27 cellular contexts compared by ENCODE assay signal in the genomic region with DNA sequence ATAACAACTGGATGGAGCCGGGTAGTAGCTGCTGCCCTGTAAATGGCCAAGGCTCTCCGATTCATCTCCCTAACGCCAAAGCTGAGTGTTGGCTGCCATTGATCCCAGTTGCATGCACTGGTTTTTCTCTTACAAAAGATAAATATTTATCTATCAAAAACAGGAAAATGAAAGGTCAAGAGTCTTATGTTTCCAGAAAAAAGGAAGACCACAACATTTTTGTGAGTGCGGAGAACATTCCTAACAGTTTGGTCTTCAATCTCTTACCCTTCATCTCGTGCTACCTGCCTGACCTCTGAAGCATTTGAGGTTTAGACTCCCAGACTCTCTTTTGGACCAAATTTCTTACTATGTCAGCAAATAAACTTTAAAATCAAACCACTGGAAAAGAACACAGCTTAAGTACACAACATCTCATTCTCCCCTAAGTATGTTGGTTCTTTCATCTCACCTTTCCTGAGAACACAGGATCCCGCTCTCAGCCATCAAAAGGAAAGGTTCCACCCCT.
DNase-seq lines count a peak whose midpoint lies in the region; ATAC-seq and TF ChIP-seq lines count a peak whose summit lies in the region.
"Had no signal": no experiment of that assay in that cellular context is flagged by ENCODE, and none has a peak within 500 bp of the region (broad histone marks: within the 10 kb centered on the region; RNA-seq: fewer than 3 reads in every experiment).

No MANE protein-coding gene starts in this region.

- peaks cover 35% of the 10 kb centered on the region for H3K4me1 Mint-ChIP-seq in Caco-2 (ENCODE audit: low read depth, unreplicated experiment)
- H3K4me1 Mint-ChIP-seq: activated CD4-positive, alpha-beta T cell treated with anti-CD3 and anti-CD28 coated beads, Interleukin-2, amount 10 ng/mL, durations not matched to agents 7 days and 5 days; activated CD8-positive, alpha-beta memory T cell treated with anti-CD3 and anti-CD28 coated beads, Interleukin-2, amount 10 ng/mL, durations not matched to agents 7 days and 5 days had no signal

- H3K79me2 ChIP-seq in MM.1S (ENCODE audit: low read length), result no peaks in the 10 kb centered on the region

- H3K9me3 ChIP-seq in Caco-2, result no peaks in the 10 kb centered on the region
- H3K9me3 ChIP-seq in MM.1S (replicated peaks; ENCODE audit: insufficient read depth, low read length), result no peaks in the 10 kb centered on the region
- H3K9me3 ChIP-seq: BE2C, colonic mucosa, heart left ventricle, mucosa of descending colon had no signal

- POLR2A ChIA-PET in Caco-2 (lab: Charles Lee), result no interaction called here

- peaks cover 16% of the 10 kb centered on the region for H3K36me3 Mint-ChIP-seq in Caco-2 (ENCODE audit: insufficient read depth, unreplicated experiment)
- H3K36me3 Mint-ChIP-seq: activated CD8-positive, alpha-beta memory T cell treated with anti-CD3 and anti-CD28 coated beads, Interleukin-2, amount 10 ng/mL, durations not matched to agents 7 days and 5 days; activated naive CD4-positive, alpha-beta T cell treated with anti-CD3 and anti-CD28 coated beads, Interleukin-2, amount 50 U/mL, for 72 hours had no signal

- H3K27me3 Mint-ChIP-seq in Caco-2 (ENCODE audit: insufficient read depth, unreplicated experiment), result no peaks in the 10 kb centered on the region
- H3K27me3 Mint-ChIP-seq: activated CD4-positive, alpha-beta T cell treated with anti-CD3 and anti-CD28 coated beads, Interleukin-2, amount 10 ng/mL, durations not matched to agents 7 days and 5 days; brain; stimulated activated naive CD8-positive, alpha-beta T cell treated with anti-CD3 and anti-CD28 coated beads, Interleukin-15, Interleukin-2, amounts not matched to agents 100 ng/mL and 50 ng/mL, for 24 hours had no signal

- H3K9me2 ChIP-seq in MM.1S (replicated peaks; ENCODE audit: insufficient read depth, low read length), result no peaks in the 10 kb centered on the region

- CTCF ChIA-PET in Caco-2 (lab: Charles Lee), result interaction anchor here (0.9 kb wide), 1 partner anchor 19 kb away, joined by 3 read pairs; no protein-coding TSS in a partner anchor

- ATAC-seq in GM19351 (IDR thresholded peaks at IDR 0.05; ENCODE audit: unreplicated experiment) (no peak), HG03196 (IDR thresholded peaks at IDR 0.05; ENCODE audit: unreplicated experiment) (no peak)
- ATAC-seq: activated CD8-positive, alpha-beta memory T cell treated with anti-CD3 and anti-CD28 coated beads, Interleukin-2, amount 10 ng/mL, durations not matched to agents 7 days and 5 days; activated naive CD4-positive, alpha-beta T cell treated with anti-CD3 and anti-CD28 coated beads, Interleukin-2, amount 50 U/mL, for 72 hours; heart left ventricle; left ventricle myocardium superior; mucosa of descending colon; T-helper 17 cell had no signal

- no peaks in the 10 kb centered on the region for H3F3A ChIP-seq in MM.1S (ENCODE audit: insufficient read depth, low read length)

- no peak overlapping the region for H2AFZ ChIP-seq in MM.1S (ENCODE audit: low read length)

- peak overlapping the region; percentile 88 for H3K27ac ChIP-seq in rectal smooth muscle tissue (ENCODE audit: low read depth, low read length)
- H3K27ac ChIP-seq in MM.1S (ENCODE audit: low read length), result no peak overlapping the region
- H3K27ac ChIP-seq: colonic mucosa, SK-N-MC, skin epidermis had no signal

- no peak overlapping the region for H3K4me3 Mint-ChIP-seq in Caco-2 (ENCODE audit: unreplicated experiment)
- H3K4me3 Mint-ChIP-seq: activated CD4-positive, alpha-beta T cell treated with anti-CD3 and anti-CD28 coated beads, Interleukin-2, amount 10 ng/mL, durations not matched to agents 7 days and 5 days; activated CD8-positive, alpha-beta memory T cell treated with anti-CD3 and anti-CD28 coated beads, Interleukin-2, amount 10 ng/mL, durations not matched to agents 7 days and 5 days; activated T-helper 1 cell treated with anti-CD3 and anti-CD28 coated beads, Interleukin-12 subunit alpha, Interleukin-12 subunit beta, Interleukin-2, Interleukin-4 antibody, amounts not matched to agents 30 ng/mL and 10 ng/mL and 1 ng/mL, durations not matched to agents 14 hours and 24 hours and 36 hours; brain; stimulated activated naive CD8-positive, alpha-beta T cell treated with anti-CD3 and anti-CD28 coated beads, Interleukin-15, Interleukin-2, amounts not matched to agents 100 ng/mL and 50 ng/mL, for 24 hours; T-helper 17 cell had no signal

- no peaks in the 10 kb centered on the region for H3K36me3 ChIP-seq in Caco-2 (ENCODE audit: control insufficient read depth, insufficient read depth, low read length)
- H3K36me3 ChIP-seq in rectal smooth muscle tissue (ENCODE audit: control insufficient read depth, insufficient read depth, low read length), result no peaks in the 10 kb centered on the region
- no peaks in the 10 kb centered on the region for H3K36me3 ChIP-seq in MM.1S (replicated peaks; ENCODE audit: insufficient read depth, low read length)
- H3K36me3 ChIP-seq: BE2C, colonic mucosa had no signal

- H3K4me1 ChIP-seq in Caco-2 (peaks cover 44% of the 10 kb centered on the region), rectal smooth muscle tissue (ENCODE audit: control insufficient read depth, insufficient read depth, low read length) (peaks cover 36% of the 10 kb centered on the region), MM.1S (ENCODE audit: low read length) (no peaks in the 10 kb centered on the region)
- H3K4me1 ChIP-seq: BE2C, colonic mucosa had no signal

- BruUV-seq in Caco-2 (replicated peaks; lab: Mats Ljungman, UMichigan), result no TSS peak

- H3K9ac ChIP-seq in rectal smooth muscle tissue (ENCODE audit: low read length) (no peak overlapping the region), MM.1S (ENCODE audit: low read length) (no peak overlapping the region)

- H3K27me3 ChIP-seq in Caco-2 (replicated peaks; ENCODE audit: control insufficient read depth, insufficient read depth, low read length) (no peaks in the 10 kb centered on the region), rectal smooth muscle tissue (ENCODE audit: control insufficient read depth, insufficient read depth, low read length) (peaks cover 2% of the 10 kb centered on the region), MM.1S (replicated peaks; ENCODE audit: insufficient read depth, low read length) (no peaks in the 10 kb centered on the region)
- H3K27me3 ChIP-seq: BE2C, colonic mucosa, heart left ventricle had no signal

- H4K20me1 ChIP-seq in MM.1S (ENCODE audit: insufficient read depth, low read length), result no peaks in the 10 kb centered on the region

- no peak overlapping the region for H3K4me2 ChIP-seq in MM.1S (ENCODE audit: low read depth, low read length)

- no peaks in the 10 kb centered on the region for H3K9me3 Mint-ChIP-seq in Caco-2 (ENCODE audit: unreplicated experiment)
- H3K9me3 Mint-ChIP-seq: activated CD4-positive, alpha-beta T cell treated with anti-CD3 and anti-CD28 coated beads, Interleukin-2, amount 10 ng/mL, durations not matched to agents 7 days and 5 days; activated naive CD4-positive, alpha-beta T cell treated with anti-CD3 and anti-CD28 coated beads, Interleukin-2, amount 50 U/mL, for 72 hours; activated T-helper 1 cell treated with anti-CD3 and anti-CD28 coated beads, Interleukin-12 subunit alpha, Interleukin-12 subunit beta, Interleukin-2, Interleukin-4 antibody, amounts not matched to agents 30 ng/mL and 10 ng/mL and 1 ng/mL, durations not matched to agents 14 hours and 24 hours and 36 hours; brain; stimulated activated naive CD8-positive, alpha-beta T cell treated with anti-CD3 and anti-CD28 coated beads, Interleukin-15, Interleukin-2, amounts not matched to agents 100 ng/mL and 50 ng/mL, for 24 hours had no signal

- peak overlapping the region; percentile 20 for H3K27ac Mint-ChIP-seq in Caco-2 (ENCODE audit: unreplicated experiment)
- H3K27ac Mint-ChIP-seq: activated CD4-positive, alpha-beta T cell treated with anti-CD3 and anti-CD28 coated beads, Interleukin-2, amount 10 ng/mL, durations not matched to agents 7 days and 5 days; activated CD8-positive, alpha-beta memory T cell treated with anti-CD3 and anti-CD28 coated beads, Interleukin-2, amount 10 ng/mL, durations not matched to agents 7 days and 5 days; activated naive CD4-positive, alpha-beta T cell treated with anti-CD3 and anti-CD28 coated beads, Interleukin-2, amount 50 U/mL, for 72 hours; activated T-helper 1 cell treated with anti-CD3 and anti-CD28 coated beads, Interleukin-12 subunit alpha, Interleukin-12 subunit beta, Interleukin-2, Interleukin-4 antibody, amounts not matched to agents 30 ng/mL and 10 ng/mL and 1 ng/mL, durations not matched to agents 14 hours and 24 hours and 36 hours; stimulated activated naive CD8-positive, alpha-beta T cell treated with anti-CD3 and anti-CD28 coated beads, Interleukin-15, Interleukin-2, amounts not matched to agents 100 ng/mL and 50 ng/mL, for 24 hours; T-helper 17 cell had no signal

- DNase-seq in Caco-2 (no peak), astrocyte of the cerebellum (ENCODE audit: low read depth) (peak; percentile 44), iris pigment epithelial cell (ENCODE audit: low read depth) (peak; percentile 3), GM03348 (ENCODE audit: low spot score) (no peak), MM.1S (no peak)
- DNase-seq: activated CD4-positive, alpha-beta T cell treated with anti-CD3 and anti-CD28 coated beads, Interleukin-2, amount 10 ng/mL, durations not matched to agents 7 days and 5 days; activated CD8-positive, alpha-beta memory T cell treated with anti-CD3 and anti-CD28 coated beads, Interleukin-2, amount 10 ng/mL, durations not matched to agents 7 days and 5 days; BE2C; colonic mucosa; DND-41; heart left ventricle; Kasumi-1; left ventricle myocardium superior; mucosa of descending colon; NCI-H1105 treated with DMSO at 0.1 percent for 48 hours; NCI-H2081; NCI-H526 treated with DMSO at 0.1 percent for 48 hours; T-helper 17 cell had no signal

- TF ChIP-seq CTCF in Caco-2 (IDR thresholded peaks at IDR 0.05; ENCODE audit: insufficient read depth in 1 of 2, low read depth in 1 of 2, low read length in 1 of 2, severe bottlenecking in 1 of 2, unreplicated experiment in 1 of 2), result no peak
- TF ChIP-seq CTCF in astrocyte of the cerebellum (IDR thresholded peaks at IDR 0.05; ENCODE audit: low read depth, low read length, missing control alignments), result no peak
- TF ChIP-seq CTCF in MM.1S (IDR thresholded peaks at IDR 0.05; ENCODE audit: low read length), result no peak

- in situ Hi-C loops in astrocyte of the cerebellum (cut with HindIII; ENCODE audit: low sequenced_read_pairs), result no loop called here

- intact Hi-C loops in Caco-2 (cut with micrococcal nuclease; ENCODE audit: unreplicated experiment), result no loop called here

- H3K4me3 ChIP-seq in Caco-2 (ENCODE audit: low read depth, low read length) (no peak overlapping the region), astrocyte of the cerebellum (ENCODE audit: low read depth, low read length) (no peak overlapping the region), rectal smooth muscle tissue (ENCODE audit: low read length) (no peak overlapping the region), MM.1S (ENCODE audit: low read length) (no peak overlapping the region)
- H3K4me3 ChIP-seq: colonic mucosa, heart left ventricle, mucosa of descending colon, SK-N-MC, skin epidermis had no signal

Comparison
In these comparisons a context has a peak if more than half of its experiments do, and no peak if none do; other contexts are left out.
1. DNase-seq: peak in astrocyte of the cerebellum (single experiment) and iris pigment epithelial cell (single experiment); none in Caco-2 (0 of 2), GM03348 (single experiment) and MM.1S (single experiment).